22 cellular contexts compared by ENCODE assay signal in genomic region chr21:16912075-16912474, GRCh38.
DNase-seq lines count a peak whose midpoint lies in the region; ATAC-seq, FAIRE-seq and TF ChIP-seq lines count a peak whose summit lies in the region.
"Had no signal": no experiment of that assay in that cellular context is flagged by ENCODE, and none has a peak within 500 bp of the region (broad histone marks: within the 10 kb centered on the region; RNA-seq: fewer than 3 reads in every experiment).

No MANE protein-coding gene starts in this region.

- WGBS in adrenal gland, 4 donors = 13 to 21% (median 14%) methylated on average over 2 of the region's 2 CpGs

- peak; percentile 45 for FAIRE-seq in H54 (lab: Jason Lieb, UNC)

- no peaks in the 10 kb centered on the region for H3K36me3 ChIP-seq in adrenal gland (replicated peaks in 1 of 2)
- no peaks in the 10 kb centered on the region for H3K36me3 ChIP-seq in skeletal muscle satellite cell (ENCODE audit: insufficient read depth, low read length)
- H3K36me3 ChIP-seq: BLaER1 treated with 17β-estradiol and CSF1 and Interleukin-3, amounts not matched to agents 10 nM and 100 nM; Peyer's patch; suprapubic skin had no signal

- H3K9ac ChIP-seq in skeletal muscle satellite cell (ENCODE audit: low read depth, low read length) = no peak overlapping the region
- H3K9ac ChIP-seq: BLaER1 treated with 17β-estradiol and CSF1 and Interleukin-3, amounts not matched to agents 10 nM and 100 nM had no signal

- no peak overlapping the region for H3K4me3 ChIP-seq in adrenal gland
- no peak overlapping the region for H3K4me3 ChIP-seq in fibroblast of the aortic adventitia (ENCODE audit: low read depth, low read length)
- H3K4me3 ChIP-seq in skeletal muscle satellite cell (ENCODE audit: low read length) = no peak overlapping the region
- H3K4me3 ChIP-seq: BLaER1 treated with 17β-estradiol and CSF1 and Interleukin-3, amounts not matched to agents 10 nM and 100 nM; body of pancreas; lung; Peyer's patch; suprapubic skin had no signal

- intact Hi-C loops in adrenal gland (cut with DNase I) = no loop called here

- H3K27ac ChIP-seq in adrenal gland = peak overlapping the region in 4 of 5 donors; percentile 30 to 69 (median 41)
- H3K27ac ChIP-seq: BLaER1 treated with 17β-estradiol and CSF1 and Interleukin-3, amounts not matched to agents 10 nM and 100 nM; body of pancreas; Peyer's patch; suprapubic skin had no signal

- TF ChIP-seq POLR2A in H54 (IDR thresholded peaks at IDR 0.05; ENCODE audit: low read depth, low read length) (no peak), adrenal gland (IDR thresholded peaks at IDR 0.05) (no peak)

- ATAC-seq in HG02610 (IDR thresholded peaks at IDR 0.05; ENCODE audit: unreplicated experiment) (no peak), GM21737 (IDR thresholded peaks at IDR 0.05; ENCODE audit: unreplicated experiment) (no peak), HG03175 (IDR thresholded peaks at IDR 0.05; ENCODE audit: unreplicated experiment) (no peak), HG03457 (IDR thresholded peaks at IDR 0.05; ENCODE audit: unreplicated experiment) (no peak)
- ATAC-seq: activated CD4-positive, CD25-positive, alpha-beta regulatory T cell treated with anti-CD3 and anti-CD28 coated beads, Interleukin-2, amount 50 U/mL, for 24 hours; activated CD8-positive, alpha-beta memory T cell treated with anti-CD3 and anti-CD28 coated beads, Interleukin-2, amount 10 ng/mL, durations not matched to agents 7 days and 5 days; body of pancreas; T-helper 17 cell had no signal

- H3K9me3 ChIP-seq in adrenal gland (replicated peaks in 1 of 3) = no peaks in the 10 kb centered on the region
- H3K9me3 ChIP-seq in skeletal muscle satellite cell (replicated peaks; ENCODE audit: low read length) = no peaks in the 10 kb centered on the region
- H3K9me3 ChIP-seq: BLaER1 treated with 17β-estradiol and CSF1 and Interleukin-3, amounts not matched to agents 10 nM and 100 nM; body of pancreas; Peyer's patch; suprapubic skin had no signal

- H3K4me2 ChIP-seq in skeletal muscle satellite cell (ENCODE audit: low read length) = peak overlapping the region; percentile 28
- H3K4me2 ChIP-seq: BLaER1 treated with 17β-estradiol and CSF1 and Interleukin-3, amounts not matched to agents 10 nM and 100 nM had no signal

- TF ChIP-seq CTCF in adrenal gland (IDR thresholded peaks at IDR 0.05) = no peak
- no peak for TF ChIP-seq CTCF in fibroblast of the aortic adventitia (IDR thresholded peaks at IDR 0.05; ENCODE audit: insufficient read depth, low read length)

- DNase-seq in H54 (ENCODE audit: insufficient read length, low spot score) (no peak), adrenal gland (no peak), fibroblast of the aortic adventitia (ENCODE audit: low read depth) (peak; percentile 52)
- DNase-seq: activated CD8-positive, alpha-beta memory T cell treated with anti-CD3 and anti-CD28 coated beads, Interleukin-2, amount 10 ng/mL, durations not matched to agents 7 days and 5 days; activated gamma-delta T cell; body of pancreas; DMS79 treated with DMSO at 0.1 percent for 48 hours; MV-4-11; NCI-H2081 treated with DMSO at 0.1 percent for 48 hours; NCI-H526; Peyer's patch; stimulated activated CD4-positive, alpha-beta T cell treated with anti-CD3 and anti-CD28 coated beads, Interleukin-1b, Interleukin-23, amount 100 ng/mL, for 48 hours; T-helper 17 cell had no signal

- H3K27me3 ChIP-seq in adrenal gland (no peaks in the 10 kb centered on the region), skeletal muscle satellite cell (ENCODE audit: control insufficient read depth, insufficient read depth, low read length) (no peaks in the 10 kb centered on the region)
- H3K27me3 ChIP-seq: BLaER1 treated with 17β-estradiol and CSF1 and Interleukin-3, amounts not matched to agents 10 nM and 100 nM; body of pancreas; Peyer's patch; suprapubic skin had no signal

- H3K4me1 ChIP-seq in adrenal gland (replicated peaks in 1 of 2) (peaks cover 14 to 18% of the 10 kb centered on the region in 2 donors), skeletal muscle satellite cell (ENCODE audit: control insufficient read depth, insufficient read depth, low read length) (peaks cover 24% of the 10 kb centered on the region)
- H3K4me1 ChIP-seq: BLaER1 treated with 17β-estradiol and CSF1 and Interleukin-3, amounts not matched to agents 10 nM and 100 nM; body of pancreas; Peyer's patch; suprapubic skin had no signal
